Comparison of ENCODE assay signal across 8 cellular contexts in genomic region chr17:49362723-49363117, GRCh38. TPM values are rescaled to one million over a fixed set of nuclear protein-coding genes. Genes with fewer than 3 reads are reported as not detected.
A peak's percentile ranks its signal among the peaks of the same experiment; 100 is the strongest.
DNase-seq lines count a peak whose midpoint lies in the region; ATAC-seq, FAIRE-seq and TF ChIP-seq lines count a peak whose summit lies in the region.

No MANE protein-coding gene starts in this region.

- TF ChIP-seq POLR2A in uterus (IDR thresholded peaks at IDR 0.05) (no peak), GM12892 (IDR thresholded peaks at IDR 0.05; ENCODE audit: low read depth, low read length) (no peak)

- H3K27me3 ChIP-seq in cardiac muscle cell (no peaks in the 10 kb centered on the region), uterus (no peaks in the 10 kb centered on the region)

- H3K27ac Mint-ChIP-seq in memory B cell = peak overlapping the region; percentile 85

- H3K36me3 Mint-ChIP-seq in memory B cell = peaks cover 8% of the 10 kb centered on the region

- H3K4me3 Mint-ChIP-seq in memory B cell = peak overlapping the region; percentile 96

- H3K4me1 ChIP-seq in cardiac muscle cell (ENCODE audit: low read depth) (peaks cover 19% of the 10 kb centered on the region), uterus (no peaks in the 10 kb centered on the region)

- in situ Hi-C loops in astrocyte of the spinal cord (cut with HindIII; ENCODE audit: low sequenced_read_pairs) = no loop called here

- H3K4me3 ChIP-seq in cardiac muscle cell (peak overlapping the region; percentile 81), astrocyte of the spinal cord (ENCODE audit: low read depth, low read length) (peak overlapping the region; percentile 94), uterus (peak overlapping the region; percentile 89 to 98)

- no peak for TF ChIP-seq CTCF in cardiac muscle cell (IDR thresholded peaks at IDR 0.05; ENCODE audit: low read depth, low read length)
- TF ChIP-seq CTCF in astrocyte of the spinal cord (IDR thresholded peaks at IDR 0.05; ENCODE audit: low read depth, low read length) = no peak
- TF ChIP-seq CTCF in uterus (IDR thresholded peaks at IDR 0.05) = no peak

- no peak for DNase-seq in cardiac muscle cell (ENCODE audit: low read depth in 1 of 2, low spot score in 1 of 2)
- no peak for DNase-seq in left cardiac atrium
- peak; percentile 4 for DNase-seq in astrocyte of the spinal cord (ENCODE audit: low read depth, low spot score)
- DNase-seq in memory B cell (ENCODE audit: low spot score in 2 of 2) = no peak
- DNase-seq in uterus = no peak
- DNase-seq in NCI-H1436 treated with DMSO at 0.1 percent for 48 hours (lab: John Stamatoyannopoulos, UW) = no peak
- no peak for DNase-seq in NCI-H2029 treated with DMSO at 0.1 percent for 48 hours (lab: John Stamatoyannopoulos, UW)
- no peak for DNase-seq in GM12892 (ENCODE audit: insufficient read length)

- intact Hi-C loops in left cardiac atrium (cut with DNase I) = loop anchor here in 1 of 2 donors (5.0 kb wide), 1 partner anchor 45 kb away; no protein-coding TSS in a partner anchor
- intact Hi-C loops in uterus (cut with DNase I; ENCODE audit: low total_unique reads) = no loop called here

- peaks cover 43% of the 10 kb centered on the region for H3K4me1 Mint-ChIP-seq in memory B cell

- ATAC-seq in left cardiac atrium (no peak), memory B cell (ENCODE audit: low read depth) (no peak)

- H3K36me3 ChIP-seq in cardiac muscle cell = no peaks in the 10 kb centered on the region
- H3K36me3 ChIP-seq in uterus = no peaks in the 10 kb centered on the region

- FAIRE-seq in GM12892 (lab: Jason Lieb, UNC) = no peak

- H3K9me3 ChIP-seq in cardiac muscle cell (ENCODE audit: low read depth) = no peaks in the 10 kb centered on the region
- H3K9me3 ChIP-seq in uterus = no peaks in the 10 kb centered on the region

- no peaks in the 10 kb centered on the region for H3K27me3 Mint-ChIP-seq in memory B cell

- H3K27ac ChIP-seq in cardiac muscle cell (peak overlapping the region; percentile 8), uterus (peak overlapping the region; percentile 94)

- no peaks in the 10 kb centered on the region for H3K9me3 Mint-ChIP-seq in memory B cell

RNA-seq across cellular contexts. Expression of gene ZNF652, which starts 0.7 kb away (rescaled TPM):
- 30.0 and 48.5 TPM in 2 replicates for total RNA-seq in cardiac muscle cell
- polyA plus RNA-seq in cardiac muscle cell = 27.4 and 42.6 TPM in 2 replicates
- 10 to 100 TPM; 23.4 to 25.2 TPM for total RNA-seq in left cardiac atrium
- total RNA-seq in uterus = 10 to 100 TPM; 17.6 to 65.3 (median 36.2) TPM
- 3.4 TPM for polyA plus RNA-seq in GM12892 (2012; ENCODE audit: missing spikeins)

RNA-seq across cellular contexts. Expression of gene PHB1, which starts 52.0 kb away (rescaled TPM):
- total RNA-seq in cardiac muscle cell (134 and 215 TPM in 2 replicates), left cardiac atrium (100 to 1,000 TPM; 203 to 215 TPM), uterus (10 to 100 TPM; 63.5 to 98.4 (median 79.6) TPM)
- 252 and 337 TPM in 2 replicates for polyA plus RNA-seq in cardiac muscle cell
- polyA plus RNA-seq in GM12892 (2012; ENCODE audit: missing spikeins) = 252 TPM
